In genomic region chr17:77749316-77749715, GRCh38 we compare ENCODE assay signal across 22 cellular contexts.
A peak's percentile ranks its signal among the peaks of the same experiment; 100 is the strongest.
DNase-seq lines count a peak whose midpoint lies in the region; ATAC-seq and TF ChIP-seq lines count a peak whose summit lies in the region.
"Had no signal": no experiment of that assay in that cellular context is flagged by ENCODE, and none has a peak within 500 bp of the region (broad histone marks: within the 10 kb centered on the region; RNA-seq: fewer than 3 reads in every experiment).

No MANE protein-coding gene starts in this region.

- H3K27ac ChIP-seq in GM23338 (ENCODE audit: low read depth) (no peak overlapping the region), WERI-Rb-1 (no peak overlapping the region), neural progenitor cell (no peak overlapping the region), suprapubic skin (no peak overlapping the region)
- H3K27ac ChIP-seq: BLaER1 treated with 17β-estradiol and CSF1 and Interleukin-3, amounts not matched to agents 10 nM and 100 nM; SK-N-MC had no signal

- no peak overlapping the region for H3K9ac ChIP-seq in neural progenitor cell
- H3K9ac ChIP-seq: BLaER1 treated with 17β-estradiol and CSF1 and Interleukin-3, amounts not matched to agents 10 nM and 100 nM had no signal

- TF ChIP-seq CTCF in GM23338 (conservative IDR thresholded peaks at IDR 0.05; ENCODE audit: low read depth in 2 of 2), result no peak
- no peak for TF ChIP-seq CTCF in WERI-Rb-1 (IDR thresholded peaks at IDR 0.05; ENCODE audit: low read depth, low read length)
- TF ChIP-seq CTCF in neural progenitor cell (IDR thresholded peaks at IDR 0.05), result no peak
- TF ChIP-seq CTCF in suprapubic skin (IDR thresholded peaks at IDR 0.05), result no peak

- H3K4me2 ChIP-seq in GM23338 (no peak overlapping the region), neural progenitor cell (no peak overlapping the region)
- H3K4me2 ChIP-seq: BLaER1 treated with 17β-estradiol and CSF1 and Interleukin-3, amounts not matched to agents 10 nM and 100 nM had no signal

- H3K4me1 ChIP-seq in GM23338 (ENCODE audit: insufficient read depth), result no peaks in the 10 kb centered on the region; the same call in 1 of the 2 replicates
- H3K4me1 ChIP-seq in neural progenitor cell, result peaks cover 46% of the 10 kb centered on the region
- H3K4me1 ChIP-seq in suprapubic skin, result no peaks in the 10 kb centered on the region

- no peaks in the 10 kb centered on the region for H3K9me2 ChIP-seq in GM23338 (ENCODE audit: insufficient read depth)

- TF ChIP-seq POLR2A in suprapubic skin (IDR thresholded peaks at IDR 0.05), result no peak

- H4K20me1 ChIP-seq in GM23338 (replicated peaks; ENCODE audit: insufficient read depth), result no peaks in the 10 kb centered on the region
- no peaks in the 10 kb centered on the region for H4K20me1 ChIP-seq in neural progenitor cell (ENCODE audit: low read depth)
- H4K20me1 ChIP-seq: BLaER1 treated with 17β-estradiol and CSF1 and Interleukin-3, amounts not matched to agents 10 nM and 100 nM had no signal

- H3K36me3 ChIP-seq in GM23338 (ENCODE audit: insufficient read depth) (no peaks in the 10 kb centered on the region), WERI-Rb-1 (no peaks in the 10 kb centered on the region), neural progenitor cell (no peaks in the 10 kb centered on the region), suprapubic skin (no peaks in the 10 kb centered on the region)
- H3K36me3 ChIP-seq: BLaER1 treated with 17β-estradiol and CSF1 and Interleukin-3, amounts not matched to agents 10 nM and 100 nM; HAP-1; MG63 had no signal

- no peak for TF ChIP-seq EP300 in suprapubic skin (IDR thresholded peaks at IDR 0.05)

- H2AFZ ChIP-seq in GM23338 (peak overlapping the region; percentile 23; the same call in 1 of the 2 replicates), neural progenitor cell (replicated peaks) (no peak overlapping the region)

- H3K4me3 ChIP-seq in GM23338, result no peak overlapping the region
- no peak overlapping the region for H3K4me3 ChIP-seq in WERI-Rb-1 (ENCODE audit: low read depth, low read length)
- no peak overlapping the region for H3K4me3 ChIP-seq in neural progenitor cell
- no peak overlapping the region for H3K4me3 ChIP-seq in suprapubic skin
- H3K4me3 ChIP-seq: BLaER1 treated with 17β-estradiol and CSF1 and Interleukin-3, amounts not matched to agents 10 nM and 100 nM; HAP-1; MG63; SK-N-MC had no signal

- H3K36me3 Mint-ChIP-seq in GM23338 (ENCODE audit: low read depth) (no peaks in the 10 kb centered on the region; the same call in 2 of the 3 replicates), neural progenitor cell (peaks cover 5% of the 10 kb centered on the region)

- H3K79me2 ChIP-seq in GM23338 (replicated peaks; ENCODE audit: insufficient read depth) (no peaks in the 10 kb centered on the region), neural progenitor cell (ENCODE audit: low read depth) (no peaks in the 10 kb centered on the region)

- no peak overlapping the region for H3K4me3 Mint-ChIP-seq in GM23338
- no peak overlapping the region for H3K4me3 Mint-ChIP-seq in neural progenitor cell
- H3K4me3 Mint-ChIP-seq: CD4-positive, alpha-beta T cell; HFFc6 had no signal

- no peaks in the 10 kb centered on the region for H3F3A ChIP-seq in GM23338 (replicated peaks; ENCODE audit: low read depth)
- peaks cover 34% of the 10 kb centered on the region for H3F3A ChIP-seq in neural progenitor cell (ENCODE audit: low read depth)

- H3K9me3 ChIP-seq in WERI-Rb-1 (ENCODE audit: severe bottlenecking) (peaks cover 6% of the 10 kb centered on the region), neural progenitor cell (ENCODE audit: low read depth) (no peaks in the 10 kb centered on the region), suprapubic skin (no peaks in the 10 kb centered on the region)
- H3K9me3 ChIP-seq: HAP-1, MG63 had no signal

- H3K27ac Mint-ChIP-seq in GM23338 (no peak overlapping the region), neural progenitor cell (peak overlapping the region; percentile 91)
- H3K27ac Mint-ChIP-seq: CD4-positive, alpha-beta T cell; HFFc6 had no signal

- DNase-seq in GM23338 (ENCODE audit: low spot score), result no peak
- peak; percentile 17 for DNase-seq in WERI-Rb-1
- no peak for DNase-seq in neural progenitor cell (ENCODE audit: low spot score)
- DNase-seq in suprapubic skin (ENCODE audit: low spot score in 2 of 2), result peak; percentile 49 to 65
- no peak for DNase-seq in DMS 273 treated with DMSO at 0.1 percent for 48 hours (lab: John Stamatoyannopoulos, UW)
- DNase-seq in HuH-7.5 (ENCODE audit: low spot score), result no peak
- DNase-seq: CD4-positive, alpha-beta T cell; DMS53; HFFc6; IMR-90; KG1; MG63; NCI-H1694; NCI-H2029 treated with DMSO at 0.1 percent for 48 hours; NCI-H446 treated with DMSO at 0.1 percent for 48 hours; NCI-H526; RPMI8226; SIG-M5 had no signal

- H3K9me3 Mint-ChIP-seq in GM23338 (no peaks in the 10 kb centered on the region), neural progenitor cell (peaks cover 20% of the 10 kb centered on the region)
- H3K9me3 Mint-ChIP-seq: CD4-positive, alpha-beta T cell had no signal

- peak; percentile 64 for ATAC-seq in GM23338
- no peak for ATAC-seq in GM21786 (IDR thresholded peaks at IDR 0.05; ENCODE audit: unreplicated experiment)

- H3K27me3 Mint-ChIP-seq in GM23338 (ENCODE audit: insufficient read depth, low read depth, poor library complexity), result peaks cover 10% of the 10 kb centered on the region
- H3K27me3 Mint-ChIP-seq in neural progenitor cell (ENCODE audit: insufficient read depth, low read depth), result peaks cover 13% of the 10 kb centered on the region
- H3K27me3 Mint-ChIP-seq: CD4-positive, alpha-beta T cell had no signal

- H3K27me3 ChIP-seq in GM23338 (ENCODE audit: insufficient read depth) (no peaks in the 10 kb centered on the region), WERI-Rb-1 (ENCODE audit: insufficient read depth, low read depth, severe bottlenecking) (no peaks in the 10 kb centered on the region), neural progenitor cell (no peaks in the 10 kb centered on the region), suprapubic skin (peaks cover 7% of the 10 kb centered on the region)
- H3K27me3 ChIP-seq: BLaER1 treated with 17β-estradiol and CSF1 and Interleukin-3, amounts not matched to agents 10 nM and 100 nM; MG63 had no signal

- WGBS in suprapubic skin, result 50% methylated on average over 1 of the region's 5 CpGs

- H3K4me1 Mint-ChIP-seq in GM23338, result peaks cover 15% of the 10 kb centered on the region
- peaks cover 45% of the 10 kb centered on the region for H3K4me1 Mint-ChIP-seq in neural progenitor cell

TF ChIP-seq in GM23338, 12 proteins besides CTCF, POLR2A, EP300 and RAD21:
- TF ChIP-seq REST (IDR thresholded peaks at IDR 0.05; ENCODE audit: unreplicated experiment), result no peak

Comparison
In these comparisons a context has a peak if more than half of its experiments do, and no peak if none do; other contexts are left out.
1. DNase-seq: peak in WERI-Rb-1 (single experiment) and suprapubic skin (2 of 2); none in GM23338 (single experiment), neural progenitor cell (single experiment), DMS 273 treated with DMSO at 0.1 percent for 48 hours (single experiment) and HuH-7.5 (single experiment).